ENCODE assay signal across 8 cellular contexts in genomic region chr12:14948672-14949071, GRCh38. TPM values are rescaled to one million over a fixed set of nuclear protein-coding genes. Genes with fewer than 3 reads are reported as not detected.
DNase-seq lines count a peak whose midpoint lies in the region; ATAC-seq and TF ChIP-seq lines count a peak whose summit lies in the region.

No MANE protein-coding gene starts in this region.

- POLR2A ChIA-PET in activated CD4-positive, alpha-beta T cell treated with anti-CD3 and anti-CD28 coated beads, Interleukin-2, amount 10 ng/mL, durations not matched to agents 7 days and 5 days (lab: Charles Lee) = interaction anchor here (0.6 to 1.3 kb wide), 3 partner anchors 10 to 175 kb away, joined by 3 to 6 read pairs (median 3); partner anchors contain the start of gene ARHGDIB

- H3K27me3 Mint-ChIP-seq in activated CD4-positive, alpha-beta T cell treated with anti-CD3 and anti-CD28 coated beads, Interleukin-2, amount 10 ng/mL, durations not matched to agents 7 days and 5 days = no peaks in the 10 kb centered on the region
- H3K27me3 Mint-ChIP-seq in natural killer cell treated with Interleukin-12 subunit alpha and Interleukin-12 subunit beta and Interleukin-15 and Interleukin-18, amount 100 ng/mL, for 72 hours = no peaks in the 10 kb centered on the region

- H3K4me3 Mint-ChIP-seq in activated CD4-positive, alpha-beta T cell treated with anti-CD3 and anti-CD28 coated beads, Interleukin-2, amount 10 ng/mL, durations not matched to agents 7 days and 5 days = peak overlapping the region; percentile 73
- H3K4me3 Mint-ChIP-seq in natural killer cell treated with Interleukin-12 subunit alpha and Interleukin-12 subunit beta and Interleukin-15 and Interleukin-18, amount 100 ng/mL, for 72 hours = peak overlapping the region; percentile 83

- H3K4me1 Mint-ChIP-seq in activated CD4-positive, alpha-beta T cell treated with anti-CD3 and anti-CD28 coated beads, Interleukin-2, amount 10 ng/mL, durations not matched to agents 7 days and 5 days = peaks cover 86% of the 10 kb centered on the region
- H3K4me1 Mint-ChIP-seq in natural killer cell treated with Interleukin-12 subunit alpha and Interleukin-12 subunit beta and Interleukin-15 and Interleukin-18, amount 100 ng/mL, for 72 hours (ENCODE audit: low read depth in 2 of 2) = peaks cover 63 to 82% of the 10 kb centered on the region in 2 donors

- H3K27me3 ChIP-seq in H7 (ENCODE audit: control insufficient read depth, insufficient read depth, low read length) = no peaks in the 10 kb centered on the region

- H3K4me3 ChIP-seq in H7 (ENCODE audit: insufficient read depth, low read depth, low read length) (no peak overlapping the region), LNCaP clone FGC (ENCODE audit: low read depth, low read length) (no peak overlapping the region)

- CTCF ChIA-PET in activated CD4-positive, alpha-beta T cell treated with anti-CD3 and anti-CD28 coated beads, Interleukin-2, amount 10 ng/mL, durations not matched to agents 7 days and 5 days (lab: Charles Lee) = interaction anchor here (0.6 to 1.5 kb wide), 5 partner anchors 9 to 26 kb away, joined by 3 to 4 read pairs (median 4); partner anchors contain the start of gene ARHGDIB

- peak overlapping the region; percentile 90 for H3K27ac Mint-ChIP-seq in activated CD4-positive, alpha-beta T cell treated with anti-CD3 and anti-CD28 coated beads, Interleukin-2, amount 10 ng/mL, durations not matched to agents 7 days and 5 days
- peak overlapping the region; percentile 89 to 92 for H3K27ac Mint-ChIP-seq in natural killer cell treated with Interleukin-12 subunit alpha and Interleukin-12 subunit beta and Interleukin-15 and Interleukin-18, amount 100 ng/mL, for 72 hours

- no peaks in the 10 kb centered on the region for H3K9me3 Mint-ChIP-seq in activated CD4-positive, alpha-beta T cell treated with anti-CD3 and anti-CD28 coated beads, Interleukin-2, amount 10 ng/mL, durations not matched to agents 7 days and 5 days
- H3K9me3 Mint-ChIP-seq in natural killer cell treated with Interleukin-12 subunit alpha and Interleukin-12 subunit beta and Interleukin-15 and Interleukin-18, amount 100 ng/mL, for 72 hours = no peaks in the 10 kb centered on the region

- no peaks in the 10 kb centered on the region for H3K36me3 ChIP-seq in H7 (replicated peaks; ENCODE audit: control insufficient read depth, insufficient read depth, low read length)

- peak; percentile 55 for DNase-seq in activated CD4-positive, CD25-positive, alpha-beta regulatory T cell treated with anti-CD3 and anti-CD28 coated beads, Interleukin-2, amount 50 U/mL, for 16 hours (ENCODE audit: low read depth, low spot score)
- no peak for DNase-seq in activated CD4-positive, CD25-positive, alpha-beta regulatory T cell treated with anti-CD3 and anti-CD28 coated beads, Interleukin-2, amount 50 U/mL, for 72 hours
- peak; percentile 11 for DNase-seq in H7
- DNase-seq in LNCaP clone FGC (ENCODE audit: low read depth) = peak; percentile 30
- peak; percentile 78 for DNase-seq in activated CD4-positive, alpha-beta T cell treated with anti-CD3 and anti-CD28 coated beads, Interleukin-2, amount 10 ng/mL, durations not matched to agents 7 days and 5 days
- DNase-seq in natural killer cell treated with Interleukin-12 subunit alpha and Interleukin-12 subunit beta and Interleukin-15 and Interleukin-18, amount 100 ng/mL, for 72 hours (ENCODE audit: low spot score) = peak; percentile 75
- DNase-seq in NCI-H1092 treated with DMSO at 0.1 percent for 48 hours (lab: John Stamatoyannopoulos, UW) = no peak

- no peak for TF ChIP-seq CTCF in LNCaP clone FGC (IDR thresholded peaks at IDR 0.05; ENCODE audit: control insufficient read depth, extremely low read depth, insufficient read depth)

- H3K36me3 Mint-ChIP-seq in activated CD4-positive, alpha-beta T cell treated with anti-CD3 and anti-CD28 coated beads, Interleukin-2, amount 10 ng/mL, durations not matched to agents 7 days and 5 days (ENCODE audit: low read depth) = peaks cover 86% of the 10 kb centered on the region
- peaks cover 73% of the 10 kb centered on the region for H3K36me3 Mint-ChIP-seq in natural killer cell treated with Interleukin-12 subunit alpha and Interleukin-12 subunit beta and Interleukin-15 and Interleukin-18, amount 100 ng/mL, for 72 hours

- ATAC-seq in esophagus mucosa = peak; percentile 76
- ATAC-seq in natural killer cell treated with Interleukin-12 subunit alpha and Interleukin-12 subunit beta and Interleukin-15 and Interleukin-18, amount 100 ng/mL, for 72 hours = peak; percentile 92 to 93

RNA-seq across cellular contexts. Expression of gene ERP27, which starts 10.3 kb away (rescaled TPM):
- not detected in 2 replicates for total RNA-seq in H7 (2014; rRNA removed; shearing (Covaris generic))
- total RNA-seq in activated CD4-positive, alpha-beta T cell treated with anti-CD3 and anti-CD28 coated beads, Interleukin-2, amount 10 ng/mL, durations not matched to agents 7 days and 5 days = 10 to 100 TPM in 1 of 2 experiments, 1 to 10 TPM in 1; 8.3 to 11.3 TPM
- 4.5 TPM for total RNA-seq in esophagus mucosa
- 1 to 10 TPM; 3.2 to 3.7 TPM for total RNA-seq in natural killer cell treated with Interleukin-12 subunit alpha and Interleukin-12 subunit beta and Interleukin-15 and Interleukin-18, amount 100 ng/mL, for 72 hours

RNA-seq across cellular contexts. Expression of gene ARHGDIB, which starts 12.7 kb away (rescaled TPM):
- total RNA-seq in H7 (2014; rRNA removed; shearing (Covaris generic)) = 0.89 and 2.1 TPM in 2 replicates
- 1,000 to 10,000 TPM; 1,588 to 1,891 TPM for total RNA-seq in activated CD4-positive, alpha-beta T cell treated with anti-CD3 and anti-CD28 coated beads, Interleukin-2, amount 10 ng/mL, durations not matched to agents 7 days and 5 days
- total RNA-seq in esophagus mucosa = 39.0 TPM
- 100 to 1,000 TPM; 412 to 543 TPM for total RNA-seq in natural killer cell treated with Interleukin-12 subunit alpha and Interleukin-12 subunit beta and Interleukin-15 and Interleukin-18, amount 100 ng/mL, for 72 hours

RNA-seq across cellular contexts. Expression of gene PDE6H, which starts 24.2 kb away (rescaled TPM):
- not detected in 2 replicates for total RNA-seq in H7 (2014; rRNA removed; shearing (Covaris generic))
- not detected for total RNA-seq in activated CD4-positive, alpha-beta T cell treated with anti-CD3 and anti-CD28 coated beads, Interleukin-2, amount 10 ng/mL, durations not matched to agents 7 days and 5 days
- not detected for total RNA-seq in esophagus mucosa
- not detected for total RNA-seq in natural killer cell treated with Interleukin-12 subunit alpha and Interleukin-12 subunit beta and Interleukin-15 and Interleukin-18, amount 100 ng/mL, for 72 hours

Comparison
In these comparisons a context has a peak if more than half of its experiments do, and no peak if none do; other contexts are left out.
1. DNase-seq: peak in activated CD4-positive, CD25-positive, alpha-beta regulatory T cell treated with anti-CD3 and anti-CD28 coated beads, Interleukin-2, amount 50 U/mL, for 16 hours (single experiment), H7 (single experiment), LNCaP clone FGC (single experiment), activated CD4-positive, alpha-beta T cell treated with anti-CD3 and anti-CD28 coated beads, Interleukin-2, amount 10 ng/mL, durations not matched to agents 7 days and 5 days (single experiment) and natural killer cell treated with Interleukin-12 subunit alpha and Interleukin-12 subunit beta and Interleukin-15 and Interleukin-18, amount 100 ng/mL, for 72 hours (single experiment); none in activated CD4-positive, CD25-positive, alpha-beta regulatory T cell treated with anti-CD3 and anti-CD28 coated beads, Interleukin-2, amount 50 U/mL, for 72 hours (single experiment) and NCI-H1092 treated with DMSO at 0.1 percent for 48 hours (single experiment).
2. RNA of gene ARHGDIB, which starts 12.7 kb away (total RNA-seq): 1,588 to 1,891 TPM in activated CD4-positive, alpha-beta T cell treated with anti-CD3 and anti-CD28 coated beads, Interleukin-2, amount 10 ng/mL, durations not matched to agents 7 days and 5 days, 412 to 543 TPM in natural killer cell treated with Interleukin-12 subunit alpha and Interleukin-12 subunit beta and Interleukin-15 and Interleukin-18, amount 100 ng/mL, for 72 hours and 39.0 TPM in esophagus mucosa (single experiment); 0.89 to 2.1 TPM in H7; every median in the first group is over 10 times any median in the second.